14 cellular contexts compared by ENCODE assay signal in the genomic region with DNA sequence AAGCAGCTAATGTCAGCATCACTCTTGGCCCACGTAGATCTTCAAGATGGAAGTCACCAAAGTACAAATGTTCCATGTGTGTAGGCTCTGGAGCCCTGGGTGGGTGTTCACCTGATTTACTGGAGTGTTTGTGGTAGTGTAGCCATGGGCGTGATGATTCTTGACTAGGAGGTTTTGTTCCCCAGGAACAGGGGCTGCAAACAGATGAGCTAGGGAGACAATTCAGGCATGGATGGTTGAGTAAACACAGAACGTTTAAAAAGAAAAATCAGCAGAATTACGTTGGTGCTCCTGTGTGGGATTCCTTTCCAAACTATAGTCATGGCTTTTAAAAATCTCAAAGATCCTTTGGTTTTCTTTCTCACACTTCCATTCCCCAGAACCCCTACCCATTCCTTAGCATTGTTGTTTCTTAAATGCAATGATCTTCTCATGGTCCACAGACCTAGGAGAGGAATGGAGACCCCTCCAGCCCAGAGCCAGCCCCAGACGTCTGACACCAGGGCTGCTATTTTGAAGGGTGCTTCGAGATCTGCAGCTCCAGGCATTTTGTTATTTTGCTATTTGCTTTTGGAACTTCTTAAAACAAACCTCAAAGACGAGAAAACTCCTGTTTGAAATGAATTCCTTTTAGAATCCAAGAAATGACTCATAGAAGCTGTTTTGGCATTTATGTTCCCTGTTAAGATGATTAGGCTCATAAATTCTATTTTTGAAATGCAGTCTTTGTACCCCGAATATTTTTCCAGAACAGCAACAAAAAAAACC.
A peak's percentile ranks its signal among the peaks of the same experiment; 100 is the strongest.
DNase-seq lines count a peak whose midpoint lies in the region; ATAC-seq and TF ChIP-seq lines count a peak whose summit lies in the region.
"Had no signal": no experiment of that assay in that cellular context is flagged by ENCODE, and none has a peak within 500 bp of the region (broad histone marks: within the 10 kb centered on the region; RNA-seq: fewer than 3 reads in every experiment).

No MANE protein-coding gene starts in this region.

- H2AFZ ChIP-seq in SK-N-SH (ENCODE audit: low read depth) = no peak overlapping the region

- 24% methylated on average over 8 of the region's 8 CpGs for WGBS in SK-N-SH (ENCODE audit: low lambda C conversion rate)

- H3F3A ChIP-seq in SK-N-SH (replicated peaks; ENCODE audit: insufficient read depth) = peaks cover 6% of the 10 kb centered on the region

- H3K27me3 Mint-ChIP-seq in Caco-2 (ENCODE audit: insufficient read depth, unreplicated experiment) = no peaks in the 10 kb centered on the region

- 0 out of 4 replicates have a peak, but pooled peaks of 1 of the 2 experiments have one; percentile 42 for TF ChIP-seq EP300 in SK-N-SH (IDR thresholded peaks at IDR 0.05; ENCODE audit: borderline replicate concordance in 1 of 2, low read depth in 1 of 2, low read length in 1 of 2)

- H3K36me3 ChIP-seq in Caco-2 (ENCODE audit: control insufficient read depth, insufficient read depth, low read length) (no peaks in the 10 kb centered on the region), SK-N-SH (replicated peaks in 1 of 2; ENCODE audit: control insufficient read depth in 1 of 2, insufficient read depth in 2 of 2, low read length in 1 of 2) (no peaks in the 10 kb centered on the region), skeletal muscle satellite cell (ENCODE audit: insufficient read depth, low read length) (no peaks in the 10 kb centered on the region)
- H3K36me3 ChIP-seq: SJCRH30 had no signal

- H4K20me1 ChIP-seq in SK-N-SH (ENCODE audit: insufficient read depth) = no peaks in the 10 kb centered on the region

- BruUV-seq in Caco-2 (replicated peaks; lab: Mats Ljungman, UMichigan) = no TSS peak

- TF ChIP-seq RAD21 in SK-N-SH (IDR thresholded peaks at IDR 0.05; ENCODE audit: low read length) = no peak

- H3K4me1 Mint-ChIP-seq in Caco-2 (ENCODE audit: low read depth, unreplicated experiment) = peaks cover 39% of the 10 kb centered on the region
- H3K4me1 Mint-ChIP-seq: activated naive CD8-positive, alpha-beta T cell treated with anti-CD3 and anti-CD28 coated beads, Interleukin-2, amount 10 ng/mL, durations not matched to agents 7 days and 5 days had no signal

- peaks cover 55% of the 10 kb centered on the region for H3K4me1 ChIP-seq in Caco-2
- peaks cover 0 to 5% of the 10 kb centered on the region in 2 experiments; a peak in 2 of 4 replicates for H3K4me1 ChIP-seq in SK-N-SH (ENCODE audit: control insufficient read depth in 1 of 2, insufficient read depth in 2 of 2, low read depth in 1 of 2, low read length in 1 of 2)
- peaks cover 22% of the 10 kb centered on the region for H3K4me1 ChIP-seq in skeletal muscle satellite cell (ENCODE audit: control insufficient read depth, insufficient read depth, low read length)
- H3K4me1 ChIP-seq: SJCRH30 had no signal

- no peak for ATAC-seq in HG03139 (IDR thresholded peaks at IDR 0.05; ENCODE audit: unreplicated experiment)
- no peak for ATAC-seq in HG02852 (IDR thresholded peaks at IDR 0.05; ENCODE audit: unreplicated experiment)

- H3K4me3 Mint-ChIP-seq in Caco-2 (ENCODE audit: unreplicated experiment) = no peak overlapping the region
- H3K4me3 Mint-ChIP-seq: activated naive CD8-positive, alpha-beta T cell treated with anti-CD3 and anti-CD28 coated beads, Interleukin-2, amount 10 ng/mL, durations not matched to agents 7 days and 5 days; H9; nephron progenitor cell had no signal

- H3K27ac ChIP-seq in SK-N-SH (ENCODE audit: low read depth in 2 of 2, low read length in 1 of 2) = peak overlapping the region in 1 of 2 experiments; percentile 51; a peak in 1 of 4 replicates
- H3K27ac ChIP-seq: SJCRH30 had no signal

- POLR2A ChIA-PET in Caco-2 (lab: Charles Lee) (interaction anchor here (0.6 kb wide), 1 partner anchor 36 kb away, joined by 3 read pairs; no protein-coding TSS in a partner anchor), SK-N-SH (lab: Yijun Ruan, JAX) (no interaction called here)

- CTCF ChIA-PET in Caco-2 (lab: Charles Lee) = interaction anchor here (0.6 kb wide), 1 partner anchor 138 kb away, joined by 3 read pairs; no protein-coding TSS in a partner anchor
- CTCF ChIA-PET in SK-N-SH (lab: Yijun Ruan, JAX) = no interaction called here

- no peaks in the 10 kb centered on the region for H3K9me3 Mint-ChIP-seq in Caco-2 (ENCODE audit: unreplicated experiment)
- H3K9me3 Mint-ChIP-seq: nephron progenitor cell had no signal

- H3K27ac Mint-ChIP-seq in Caco-2 (ENCODE audit: unreplicated experiment) = peak overlapping the region; percentile 61
- H3K27ac Mint-ChIP-seq: activated naive CD8-positive, alpha-beta T cell treated with anti-CD3 and anti-CD28 coated beads, Interleukin-2, amount 10 ng/mL, durations not matched to agents 7 days and 5 days; nephron progenitor cell had no signal

- H3K9ac ChIP-seq in SK-N-SH (no peak overlapping the region), skeletal muscle satellite cell (ENCODE audit: low read depth, low read length) (peak overlapping the region; percentile 35)

- H3K9me3 ChIP-seq in Caco-2 (no peaks in the 10 kb centered on the region), SK-N-SH (no peaks in the 10 kb centered on the region), skeletal muscle satellite cell (replicated peaks; ENCODE audit: low read length) (no peaks in the 10 kb centered on the region)
- H3K9me3 ChIP-seq: SJCRH30 had no signal

- intact Hi-C loops in Caco-2 (cut with micrococcal nuclease; ENCODE audit: unreplicated experiment) = no loop called here

- H3K36me3 Mint-ChIP-seq in Caco-2 (ENCODE audit: insufficient read depth, unreplicated experiment) = no peaks in the 10 kb centered on the region

- DNase-seq in Caco-2 = no peak
- DNase-seq in SK-N-SH = no peak
- DNase-seq in fibroblast of peridontal ligament (ENCODE audit: extremely low read depth) = peak; percentile 75
- DNase-seq in NCI-H1092 treated with DMSO at 0.1 percent for 48 hours (lab: John Stamatoyannopoulos, UW) = no peak
- DNase-seq in SK-N-DZ (ENCODE audit: low spot score) = no peak
- DNase-seq: activated CD4-positive, alpha-beta T cell treated with anti-CD3 and anti-CD28 coated beads for 1 hour; activated naive CD8-positive, alpha-beta T cell treated with anti-CD3 and anti-CD28 coated beads, Interleukin-2, amount 10 ng/mL, durations not matched to agents 7 days and 5 days; H9; NCI-H2107; nephron progenitor cell; SJCRH30 had no signal

- H3K27me3 ChIP-seq in Caco-2 (replicated peaks; ENCODE audit: control insufficient read depth, insufficient read depth, low read length) (no peaks in the 10 kb centered on the region), SK-N-SH (ENCODE audit: insufficient read depth) (no peaks in the 10 kb centered on the region), skeletal muscle satellite cell (ENCODE audit: control insufficient read depth, insufficient read depth, low read length) (no peaks in the 10 kb centered on the region)
- H3K27me3 ChIP-seq: SJCRH30 had no signal

- no peak overlapping the region for H3K4me3 ChIP-seq in Caco-2 (ENCODE audit: low read depth, low read length)
- no peak overlapping the region for H3K4me3 ChIP-seq in SK-N-SH (ENCODE audit: low read depth in 2 of 2, low read length in 1 of 2)
- peak overlapping the region; percentile 16 for H3K4me3 ChIP-seq in skeletal muscle satellite cell (ENCODE audit: low read length)
- H3K4me3 ChIP-seq: SJCRH30 had no signal

- TF ChIP-seq CTCF in Caco-2 (IDR thresholded peaks at IDR 0.05; ENCODE audit: insufficient read depth in 1 of 2, low read depth in 1 of 2, low read length in 1 of 2, severe bottlenecking in 1 of 2, unreplicated experiment in 1 of 2) (no peak), SK-N-SH (IDR thresholded peaks at IDR 0.05) (no peak)

- H3K9me2 ChIP-seq in SK-N-SH = no peaks in the 10 kb centered on the region

- H3K79me2 ChIP-seq in SK-N-SH (ENCODE audit: insufficient read depth) = no peaks in the 10 kb centered on the region

- H3K4me2 ChIP-seq in SK-N-SH (peak overlapping the region; percentile 34; the same call in 1 of the 2 replicates), skeletal muscle satellite cell (ENCODE audit: low read length) (peak overlapping the region; percentile 68)

TF ChIP-seq in SK-N-SH, 30 proteins besides CTCF, POLR2A, EP300 and RAD21 (continues in another document):
- TF ChIP-seq FOSL2 (IDR thresholded peaks at IDR 0.05; ENCODE audit: borderline replicate concordance, low read depth) (peak; percentile 43; the same call in 1 of the 2 replicates), TCF12 (IDR thresholded peaks at IDR 0.05) (peak; percentile 61), TEAD4 (IDR thresholded peaks at IDR 0.05; ENCODE audit: borderline replicate concordance, insufficient read depth) (no peak), RCOR1 (IDR thresholded peaks at IDR 0.05; ENCODE audit: low read length) (no peak), MEF2A (IDR thresholded peaks at IDR 0.05; ENCODE audit: borderline replicate concordance, low read depth) (peak; percentile 73; the same call in 1 of the 2 replicates), CHD2 (IDR thresholded peaks at IDR 0.05; ENCODE audit: low read length, partially characterized antibody) (no peak)
- TF ChIP-seq, protein P1, sequence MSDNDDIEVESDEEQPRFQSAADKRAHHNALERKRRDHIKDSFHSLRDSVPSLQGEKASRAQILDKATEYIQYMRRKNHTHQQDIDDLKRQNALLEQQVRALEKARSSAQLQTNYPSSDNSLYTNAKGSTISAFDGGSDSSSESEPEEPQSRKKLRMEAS (IDR thresholded peaks at IDR 0.05; ENCODE audit: low read depth) = no peak
- TF ChIP-seq, protein P2, sequence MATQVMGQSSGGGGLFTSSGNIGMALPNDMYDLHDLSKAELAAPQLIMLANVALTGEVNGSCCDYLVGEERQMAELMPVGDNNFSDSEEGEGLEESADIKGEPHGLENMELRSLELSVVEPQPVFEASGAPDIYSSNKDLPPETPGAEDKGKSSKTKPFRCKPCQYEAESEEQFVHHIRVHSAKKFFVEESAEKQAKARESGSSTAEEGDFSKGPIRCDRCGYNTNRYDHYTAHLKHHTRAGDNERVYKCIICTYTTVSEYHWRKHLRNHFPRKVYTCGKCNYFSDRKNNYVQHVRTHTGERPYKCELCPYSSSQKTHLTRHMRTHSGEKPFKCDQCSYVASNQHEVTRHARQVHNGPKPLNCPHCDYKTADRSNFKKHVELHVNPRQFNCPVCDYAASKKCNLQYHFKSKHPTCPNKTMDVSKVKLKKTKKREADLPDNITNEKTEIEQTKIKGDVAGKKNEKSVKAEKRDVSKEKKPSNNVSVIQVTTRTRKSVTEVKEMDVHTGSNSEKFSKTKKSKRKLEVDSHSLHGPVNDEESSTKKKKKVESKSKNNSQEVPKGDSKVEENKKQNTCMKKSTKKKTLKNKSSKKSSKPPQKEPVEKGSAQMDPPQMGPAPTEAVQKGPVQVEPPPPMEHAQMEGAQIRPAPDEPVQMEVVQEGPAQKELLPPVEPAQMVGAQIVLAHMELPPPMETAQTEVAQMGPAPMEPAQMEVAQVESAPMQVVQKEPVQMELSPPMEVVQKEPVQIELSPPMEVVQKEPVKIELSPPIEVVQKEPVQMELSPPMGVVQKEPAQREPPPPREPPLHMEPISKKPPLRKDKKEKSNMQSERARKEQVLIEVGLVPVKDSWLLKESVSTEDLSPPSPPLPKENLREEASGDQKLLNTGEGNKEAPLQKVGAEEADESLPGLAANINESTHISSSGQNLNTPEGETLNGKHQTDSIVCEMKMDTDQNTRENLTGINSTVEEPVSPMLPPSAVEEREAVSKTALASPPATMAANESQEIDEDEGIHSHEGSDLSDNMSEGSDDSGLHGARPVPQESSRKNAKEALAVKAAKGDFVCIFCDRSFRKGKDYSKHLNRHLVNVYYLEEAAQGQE (IDR thresholded peaks at IDR 0.05; ENCODE audit: low read depth, low read length) = no peak
